In the genomic region with DNA sequence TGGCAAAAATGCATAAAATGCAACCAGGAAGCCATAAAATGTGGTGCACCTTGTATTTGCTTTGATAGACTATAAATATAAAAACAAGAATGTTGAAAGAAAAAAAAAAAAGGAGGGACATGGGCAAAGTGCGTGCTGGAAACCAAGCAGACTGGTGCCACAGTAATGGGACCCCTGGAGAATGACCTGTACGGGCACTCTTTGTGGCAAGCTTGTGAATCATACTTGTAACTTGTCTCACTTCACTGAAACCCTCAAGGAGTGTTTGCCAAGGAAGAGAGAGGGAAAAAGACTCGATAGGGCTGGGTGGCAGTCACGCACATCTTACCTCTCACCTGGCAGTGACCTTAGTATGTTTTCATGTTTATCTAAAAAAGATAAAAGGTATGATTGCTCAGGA, we compare ENCODE assay signal across 26 cellular contexts.
"Had no signal": no experiment of that assay in that cellular context is flagged by ENCODE, and none has a peak within 500 bp of the region (broad histone marks: within the 10 kb centered on the region; RNA-seq: fewer than 3 reads in every experiment).

No MANE protein-coding gene starts in this region.

- H3K27ac Mint-ChIP-seq: activated B cell treated with CpG ODN at 0.5 μM for 24 hours; activated CD4-positive, alpha-beta T cell treated with anti-CD3 and anti-CD28 coated beads for 36 hours; activated naive CD8-positive, alpha-beta T cell treated with anti-CD3 and anti-CD28 coated beads, Interleukin-2, amount 10 ng/mL, durations not matched to agents 7 days and 5 days; endodermal cell; natural killer cell treated with Interleukin-12 subunit alpha and Interleukin-12 subunit beta and Interleukin-15 and Interleukin-18, amount 100 ng/mL, for 72 hours; stimulated activated naive CD8-positive, alpha-beta T cell treated with anti-CD3 and anti-CD28 coated beads, Interleukin-15, amount 100 ng/mL, for 72 hours; T-helper 1 cell treated with Interleukin-12 subunit alpha and Interleukin-12 subunit beta and Interleukin-4 antibody, amounts not matched to agents 30 μg/mL and 1 μg/mL, for 36 hours had no signal

- ATAC-seq: activated CD4-positive, alpha-beta T cell treated with anti-CD3 and anti-CD28 coated beads for 36 hours; activated T-cell treated with anti-CD3 and anti-CD28 coated beads, Interleukin-2, amount 50 U/mL, for 4 hours; left ventricle myocardium superior; natural killer cell treated with Interleukin-12 subunit alpha and Interleukin-12 subunit beta and Interleukin-15 and Interleukin-18, amount 100 ng/mL, for 72 hours; stimulated activated naive CD8-positive, alpha-beta T cell treated with anti-CD3 and anti-CD28 coated beads, Interleukin-15, amount 100 ng/mL, for 72 hours had no signal

- DNase-seq: activated B cell treated with CpG ODN at 0.5 μM for 24 hours; activated CD4-positive, alpha-beta T cell treated with anti-CD3 and anti-CD28 coated beads for 36 hours; activated CD4-positive, alpha-beta T cell treated with anti-CD3 and anti-CD28 coated beads, Interleukin-2, amount 50 U/mL, for 4 hours; activated CD8-positive, alpha-beta memory T cell treated with anti-CD3 and anti-CD28 coated beads, Interleukin-2, amount 50 U/mL, for 48 hours; activated naive CD4-positive, alpha-beta T cell treated with Interleukin-2 at 50 U/mL for 16 hours; activated naive CD8-positive, alpha-beta T cell treated with anti-CD3 and anti-CD28 coated beads, Interleukin-2, amount 10 ng/mL, durations not matched to agents 7 days and 5 days; activated T-cell treated with anti-CD3 and anti-CD28 coated beads, Interleukin-2, amount 50 U/mL, for 4 hours; amniotic stem cell; colonic mucosa; dorsolateral prefrontal cortex; endodermal cell; left ventricle myocardium superior; mammary epithelial cell; midbrain; stimulated activated CD4-positive, alpha-beta T cell treated with anti-CD3 and anti-CD28 coated beads, Interleukin-12 subunit alpha, Interleukin-12 subunit beta, amount 100 ng/mL, for 4 hours; stimulated activated naive CD8-positive, alpha-beta T cell treated with anti-CD3 and anti-CD28 coated beads, Interleukin-15, amount 100 ng/mL, for 72 hours; T1000; uterus had no signal

- H3K4me1 Mint-ChIP-seq: activated B cell treated with CpG ODN at 0.5 μM for 24 hours; activated CD4-positive, alpha-beta T cell treated with anti-CD3 and anti-CD28 coated beads for 36 hours; activated naive CD8-positive, alpha-beta T cell treated with anti-CD3 and anti-CD28 coated beads, Interleukin-2, amount 10 ng/mL, durations not matched to agents 7 days and 5 days; central memory CD8-positive, alpha-beta T cell; stimulated activated naive CD8-positive, alpha-beta T cell treated with anti-CD3 and anti-CD28 coated beads, Interleukin-15, amount 100 ng/mL, for 72 hours had no signal

- H3K9me3 Mint-ChIP-seq: activated B cell treated with CpG ODN at 0.5 μM for 24 hours; activated naive CD8-positive, alpha-beta T cell treated with anti-CD3 and anti-CD28 coated beads, Interleukin-2, amount 10 ng/mL, durations not matched to agents 7 days and 5 days; activated T-cell treated with anti-CD3 and anti-CD28 coated beads, Interleukin-2, amount 50 U/mL, for 4 hours; central memory CD8-positive, alpha-beta T cell; endodermal cell; natural killer cell treated with Interleukin-12 subunit alpha and Interleukin-12 subunit beta and Interleukin-15 and Interleukin-18, amount 100 ng/mL, for 72 hours; stimulated activated naive CD8-positive, alpha-beta T cell treated with anti-CD3 and anti-CD28 coated beads, Interleukin-15, amount 100 ng/mL, for 72 hours; T-helper 1 cell treated with Interleukin-12 subunit alpha and Interleukin-12 subunit beta and Interleukin-4 antibody, amounts not matched to agents 30 μg/mL and 1 μg/mL, for 36 hours had no signal

- H3K4me3 ChIP-seq: breast epithelium, colonic mucosa, dorsolateral prefrontal cortex, prostate gland, right atrium auricular region, tibial nerve, uterus had no signal

- H3K4me3 Mint-ChIP-seq: activated B cell treated with CpG ODN at 0.5 μM for 24 hours; activated CD4-positive, alpha-beta T cell treated with anti-CD3 and anti-CD28 coated beads for 36 hours; activated naive CD8-positive, alpha-beta T cell treated with anti-CD3 and anti-CD28 coated beads, Interleukin-2, amount 10 ng/mL, durations not matched to agents 7 days and 5 days; activated T-cell treated with anti-CD3 and anti-CD28 coated beads, Interleukin-2, amount 50 U/mL, for 4 hours; central memory CD8-positive, alpha-beta T cell; endodermal cell; natural killer cell treated with Interleukin-12 subunit alpha and Interleukin-12 subunit beta and Interleukin-15 and Interleukin-18, amount 100 ng/mL, for 72 hours; stimulated activated naive CD8-positive, alpha-beta T cell treated with anti-CD3 and anti-CD28 coated beads, Interleukin-15, amount 100 ng/mL, for 72 hours; T-helper 1 cell treated with Interleukin-12 subunit alpha and Interleukin-12 subunit beta and Interleukin-4 antibody, amounts not matched to agents 30 μg/mL and 1 μg/mL, for 36 hours had no signal

- H3K36me3 Mint-ChIP-seq: activated naive CD8-positive, alpha-beta T cell treated with anti-CD3 and anti-CD28 coated beads, Interleukin-2, amount 10 ng/mL, durations not matched to agents 7 days and 5 days; natural killer cell treated with Interleukin-12 subunit alpha and Interleukin-12 subunit beta and Interleukin-15 and Interleukin-18, amount 100 ng/mL, for 72 hours had no signal

- H3K27ac ChIP-seq: breast epithelium, colonic mucosa, dorsolateral prefrontal cortex, epithelial cell of prostate, prostate gland, right atrium auricular region, tibial nerve, uterus had no signal

- H3K27me3 ChIP-seq: colonic mucosa, right atrium auricular region, tibial nerve, uterus had no signal

- H3K4me1 ChIP-seq: breast epithelium, colonic mucosa, prostate gland, right atrium auricular region, tibial nerve, uterus had no signal

- H3K9me3 ChIP-seq: breast epithelium, colonic mucosa, prostate gland, right atrium auricular region, tibial nerve, uterus had no signal

- H3K36me3 ChIP-seq: breast epithelium, colonic mucosa, prostate gland, right atrium auricular region, tibial nerve, uterus had no signal
